Comparison of ENCODE assay signal across 23 cellular contexts in the genomic region with DNA sequence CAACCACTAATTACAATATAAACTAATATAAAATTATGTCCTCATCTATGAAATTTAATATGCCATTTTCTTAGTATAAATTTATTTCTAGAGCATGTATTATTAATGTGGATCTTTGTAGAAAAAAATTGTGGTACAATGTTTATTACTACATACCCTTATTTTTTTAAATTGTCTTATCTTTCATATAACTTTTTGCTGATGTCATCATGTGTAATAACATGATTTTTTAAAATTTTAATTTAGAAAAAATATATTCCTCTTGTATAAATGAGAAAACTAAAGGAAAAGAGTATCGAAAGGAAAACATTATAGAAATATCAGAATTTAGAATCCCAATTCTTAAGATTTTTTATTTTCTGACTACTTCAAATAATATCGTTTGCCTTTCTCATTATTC. TPM values are rescaled to one million over a fixed set of nuclear protein-coding genes. Genes with fewer than 3 reads are reported as not detected.
A peak's percentile ranks its signal among the peaks of the same experiment; 100 is the strongest.
DNase-seq lines count a peak whose midpoint lies in the region; ATAC-seq, FAIRE-seq and TF ChIP-seq lines count a peak whose summit lies in the region.
"Had no signal": no experiment of that assay in that cellular context is flagged by ENCODE, and none has a peak within 500 bp of the region (broad histone marks: within the 10 kb centered on the region; RNA-seq: fewer than 3 reads in every experiment).

No MANE protein-coding gene starts in this region.

- ATAC-seq in HepG2 (no peak), right lobe of liver (no peak), K562 (no peak)
- no peak for ATAC-seq in activated CD8-positive, alpha-beta T cell treated with anti-CD3 and anti-CD28 coated beads, Interleukin-2, amount 10 ng/mL, durations not matched to agents 7 days and 5 days
- ATAC-seq: CD8-positive, alpha-beta T cell had no signal

- BruUV-seq in HepG2 (replicated peaks; lab: Mats Ljungman, UMichigan) (no TSS peak), K562 (replicated peaks; lab: Mats Ljungman, UMichigan) (no TSS peak)

- TF ChIP-seq POLR2A in HepG2 (IDR thresholded peaks at IDR 0.05; ENCODE audit: insufficient read depth in 1 of 2, low read depth in 2 of 2, low read length in 2 of 2) (no peak), right lobe of liver (IDR thresholded peaks at IDR 0.05) (no peak), K562 (conservative IDR thresholded peaks at IDR 0.05) (no peak)

- DNase-seq in HepG2 (ENCODE audit: low spot score): no peak
- no peak for DNase-seq in right lobe of liver
- no peak for DNase-seq in K562 (ENCODE audit: extremely low read depth in 1 of 4, low spot score in 3 of 4)
- DNase-seq in small intestine: no peak
- DNase-seq in NCI-H526 (lab: John Stamatoyannopoulos, UW): no peak
- no peak for DNase-seq in amygdala (lab: John Stamatoyannopoulos, UW)
- no peak for DNase-seq in activated CD8-positive, alpha-beta T cell treated with anti-CD3 and anti-CD28 coated beads, Interleukin-2, amount 10 ng/mL, durations not matched to agents 7 days and 5 days
- DNase-seq: Caco-2; CD4-positive, CD25-positive, alpha-beta regulatory T cell; CD8-positive, alpha-beta T cell; DMS153; DND-41; GOT3; HFFc6 had no signal

- no peak for FAIRE-seq in HepG2 (lab: Jason Lieb, UNC)
- FAIRE-seq in K562 (lab: Jason Lieb, UNC): no peak
- FAIRE-seq in islet of Langerhans (lab: Jason Lieb, UNC): peak; percentile 82
- peak; percentile 89 for FAIRE-seq in small intestine (lab: Jason Lieb, UNC)
- FAIRE-seq: G401.6, GM12892, H54 had no signal

- H3K4me3 ChIP-seq in HepG2 (replicated peaks in 1 of 3; ENCODE audit: insufficient read depth in 1 of 3, low read depth in 2 of 3, low read length in 3 of 3): no peak overlapping the region
- H3K4me3 ChIP-seq in right lobe of liver: no peak overlapping the region
- H3K4me3 ChIP-seq in K562: no peak overlapping the region
- H3K4me3 ChIP-seq in small intestine (ENCODE audit: low read depth in 1 of 2, low read length in 2 of 2): no peak overlapping the region
- H3K4me3 ChIP-seq: BLaER1, HAP-1 had no signal

- peaks cover under 1% of the 10 kb centered on the region for H3K4me1 Mint-ChIP-seq in activated CD8-positive, alpha-beta T cell treated with anti-CD3 and anti-CD28 coated beads, Interleukin-2, amount 10 ng/mL, durations not matched to agents 7 days and 5 days (ENCODE audit: low read depth)

- no peaks in the 10 kb centered on the region for H3K9me3 Mint-ChIP-seq in activated CD8-positive, alpha-beta T cell treated with anti-CD3 and anti-CD28 coated beads, Interleukin-2, amount 10 ng/mL, durations not matched to agents 7 days and 5 days (ENCODE audit: insufficient read depth)
- H3K9me3 Mint-ChIP-seq: CD8-positive, alpha-beta T cell; HFFc6 had no signal

- H3K27ac Mint-ChIP-seq in activated CD8-positive, alpha-beta T cell treated with anti-CD3 and anti-CD28 coated beads, Interleukin-2, amount 10 ng/mL, durations not matched to agents 7 days and 5 days: no peak overlapping the region
- H3K27ac Mint-ChIP-seq: B cell; CD4-positive, CD25-positive, alpha-beta regulatory T cell; CD8-positive, alpha-beta T cell; HFFc6 had no signal

- no peaks in the 10 kb centered on the region for H3K9me1 ChIP-seq in K562 (ENCODE audit: control insufficient read depth, insufficient read depth, low read length)

- H3K36me3 Mint-ChIP-seq in activated CD8-positive, alpha-beta T cell treated with anti-CD3 and anti-CD28 coated beads, Interleukin-2, amount 10 ng/mL, durations not matched to agents 7 days and 5 days (ENCODE audit: low read depth): no peaks in the 10 kb centered on the region
- H3K36me3 Mint-ChIP-seq: CD4-positive, CD25-positive, alpha-beta regulatory T cell; CD8-positive, alpha-beta T cell had no signal

- POLR2A ChIA-PET in HepG2 (lab: Yijun Ruan, JAX) (no interaction called here), K562 (lab: Yijun Ruan, JAX) (no interaction called here)
- POLR2A ChIA-PET in activated CD8-positive, alpha-beta T cell treated with anti-CD3 and anti-CD28 coated beads, Interleukin-2, amount 10 ng/mL, durations not matched to agents 7 days and 5 days (lab: Charles Lee): no interaction called here

- CTCF ChIA-PET in HepG2 (lab: Yijun Ruan, JAX; ENCODE audit: low intra/inter-chr PET ratio, low total read pairs): no interaction called here
- CTCF ChIA-PET in K562 (lab: Yijun Ruan, JAX; ENCODE audit: low intra/inter-chr PET ratio): no interaction called here
- CTCF ChIA-PET in activated CD8-positive, alpha-beta T cell treated with anti-CD3 and anti-CD28 coated beads, Interleukin-2, amount 10 ng/mL, durations not matched to agents 7 days and 5 days (lab: Charles Lee): no interaction called here

- H4K20me1 ChIP-seq in HepG2 (ENCODE audit: insufficient read depth, low read length) (no peaks in the 10 kb centered on the region), K562 (replicated peaks; ENCODE audit: control insufficient read depth, insufficient read depth, low read length) (no peaks in the 10 kb centered on the region)
- H4K20me1 ChIP-seq: BLaER1 had no signal

- H3K27me3 Mint-ChIP-seq in activated CD8-positive, alpha-beta T cell treated with anti-CD3 and anti-CD28 coated beads, Interleukin-2, amount 10 ng/mL, durations not matched to agents 7 days and 5 days (ENCODE audit: low read depth): no peaks in the 10 kb centered on the region

- intact Hi-C loops in HepG2 (cut with micrococcal nuclease; ENCODE audit: unreplicated experiment): no loop called here
- intact Hi-C loops in right lobe of liver (cut with DNase I): no loop called here
- intact Hi-C loops in K562 (cut with micrococcal nuclease): no loop called here

- WGBS in HepG2 (ENCODE audit: low lambda C conversion rate): 10% methylated on average over 2 of the region's 2 CpGs
- 67% methylated on average over 2 of the region's 2 CpGs for WGBS in right lobe of liver (ENCODE audit: insufficient coverage, low coverage, low lambda C conversion rate, missing lambda C conversion rate)
- WGBS in K562 (ENCODE audit: insufficient coverage, low coverage, missing lambda C conversion rate): 0% methylated on average over 2 of the region's 2 CpGs
- 90 to 91% (median 91%) methylated on average over 2 of the region's 2 CpGs for WGBS in small intestine, 3 donors

- H3K9ac ChIP-seq in HepG2 (ENCODE audit: insufficient read depth, low read depth, low read length) (no peak overlapping the region), K562 (ENCODE audit: insufficient read depth in 1 of 2, low read depth in 2 of 2, low read length in 2 of 2) (no peak overlapping the region)
- H3K9ac ChIP-seq: BLaER1 had no signal

- H3K9me3 ChIP-seq in HepG2 (ENCODE audit: low read length) (no peaks in the 10 kb centered on the region), right lobe of liver (no peaks in the 10 kb centered on the region), K562 (replicated peaks; ENCODE audit: control insufficient read depth, insufficient read depth, low read depth, low read length) (0 out of 2 replicates have a peak, but pooled peaks cover 3% of the 10 kb centered on the region), small intestine (ENCODE audit: control insufficient read depth, low read depth) (no peaks in the 10 kb centered on the region)
- H3K9me3 ChIP-seq: BLaER1, Caco-2, HAP-1 had no signal

- H3K4me2 ChIP-seq in HepG2 (ENCODE audit: low read depth, low read length) (no peak overlapping the region), K562 (ENCODE audit: insufficient read depth, low read length) (no peak overlapping the region)
- H3K4me2 ChIP-seq: BLaER1 had no signal

- no peaks in the 10 kb centered on the region for H3K27me3 ChIP-seq in HepG2 (ENCODE audit: control insufficient read depth in 1 of 2, insufficient read depth in 2 of 2, low read length in 2 of 2)
- no peaks in the 10 kb centered on the region for H3K27me3 ChIP-seq in right lobe of liver
- no peaks in the 10 kb centered on the region for H3K27me3 ChIP-seq in K562 (ENCODE audit: control insufficient read depth in 2 of 2, insufficient read depth in 2 of 2, low read length in 2 of 2)
- no peaks in the 10 kb centered on the region for H3K27me3 ChIP-seq in small intestine (ENCODE audit: control insufficient read depth in 2 of 2, insufficient read depth in 2 of 2, low read length in 2 of 2)
- H3K27me3 ChIP-seq: BLaER1 had no signal

- H3K79me2 ChIP-seq in HepG2 (ENCODE audit: insufficient read depth, low read length) (no peaks in the 10 kb centered on the region), K562 (ENCODE audit: control insufficient read depth, insufficient read depth, low read length) (no peaks in the 10 kb centered on the region)

- H3K36me3 ChIP-seq in HepG2 (replicated peaks in 1 of 2; ENCODE audit: control insufficient read depth in 1 of 2, insufficient read depth in 2 of 2, low read length in 2 of 2) (no peaks in the 10 kb centered on the region), right lobe of liver (no peaks in the 10 kb centered on the region), K562 (ENCODE audit: control insufficient read depth, insufficient read depth, low read length) (no peaks in the 10 kb centered on the region), small intestine (ENCODE audit: control insufficient read depth in 2 of 2, insufficient read depth in 2 of 2, low read length in 2 of 2) (no peaks in the 10 kb centered on the region)
- H3K36me3 ChIP-seq: BLaER1, HAP-1 had no signal

- no peak overlapping the region for H3K4me3 Mint-ChIP-seq in activated CD8-positive, alpha-beta T cell treated with anti-CD3 and anti-CD28 coated beads, Interleukin-2, amount 10 ng/mL, durations not matched to agents 7 days and 5 days
- H3K4me3 Mint-ChIP-seq: B cell; CD4-positive, CD25-positive, alpha-beta regulatory T cell; CD8-positive, alpha-beta T cell; HFFc6 had no signal

- H3K27ac ChIP-seq in HepG2 (ENCODE audit: extremely low read length, insufficient read depth, low read length) (no peak overlapping the region), right lobe of liver (no peak overlapping the region), K562 (ENCODE audit: extremely low read depth, low read depth, low read length) (no peak overlapping the region), small intestine (ENCODE audit: low read depth in 1 of 2, low read length in 1 of 2) (no peak overlapping the region)
- H3K27ac ChIP-seq: 22Rv1, BLaER1, C4-2B had no signal

- H2AFZ ChIP-seq in HepG2 (ENCODE audit: low read length): no peak overlapping the region
- H2AFZ ChIP-seq in K562 (ENCODE audit: low read depth, low read length): no peak overlapping the region

- TF ChIP-seq EP300 in HepG2 (IDR thresholded peaks at IDR 0.05; ENCODE audit: low read depth in 2 of 2, low read length in 2 of 2) (no peak), HepG2 (CRISPR knock-in tag; IDR thresholded peaks at IDR 0.05; ENCODE audit: borderline replicate concordance) (no peak), K562 (IDR thresholded peaks at IDR 0.05; ENCODE audit: low read length) (no peak)

- no peak for TF ChIP-seq CTCF in HepG2 (CRISPR knock-in tag; IDR thresholded peaks at IDR 0.05)
- TF ChIP-seq CTCF in right lobe of liver (IDR thresholded peaks at IDR 0.05): no peak
- TF ChIP-seq CTCF in K562 (IDR thresholded peaks at IDR 0.05 in 2 of 3, conservative IDR thresholded peaks at IDR 0.05 in 1 of 3; ENCODE audit: insufficient read depth in 2 of 3, low read depth in 1 of 3, low read length in 3 of 3): no peak

- in situ Hi-C loops in HepG2 (cut with HindIII; ENCODE audit: extremely low pct_ligation_motif_present, low pct_unique_long_range_greater_than_20kb) (no loop called here), K562 (cut with MboI) (no loop called here)

- no peak for TF ChIP-seq RAD21 in HepG2 (CRISPR knock-in tag; IDR thresholded peaks at IDR 0.05)
- no peak for TF ChIP-seq RAD21 in K562 (CRISPR knock-in tag; conservative IDR thresholded peaks at IDR 0.05 in 1 of 2, IDR thresholded peaks at IDR 0.05 in 1 of 2)

- H3K4me1 ChIP-seq in HepG2 (ENCODE audit: insufficient read depth, low read length) (no peaks in the 10 kb centered on the region), right lobe of liver (no peaks in the 10 kb centered on the region), K562 (replicated peaks in 1 of 2; ENCODE audit: control insufficient read depth in 2 of 2, insufficient read depth in 2 of 2, low read length in 2 of 2) (no peaks in the 10 kb centered on the region), small intestine (ENCODE audit: control insufficient read depth in 2 of 2, insufficient read depth in 1 of 2, low read depth in 1 of 2, low read length in 1 of 2) (no peaks in the 10 kb centered on the region)
- H3K4me1 ChIP-seq: BLaER1, Caco-2, HAP-1 had no signal

RNA-seq across cellular contexts. Expression of gene SCN2A, which starts 49.9 kb away (rescaled TPM):
- 0.17 and 0.20 TPM in 2 replicates for total RNA-seq in HepG2 (2016; rRNA removed; fragmentation: Illumina TruSeq; extraction: Trizol)
- under 0.01 TPM in 2 replicates for total RNA-seq in HepG2 (2016; cell fraction: cytosol; rRNA removed; fragmentation: Illumina TruSeq; extraction: Trizol; ENCODE audit: low read depth)
- total RNA-seq in HepG2 (2016; cell fraction: insoluble cytoplasmic fraction; rRNA removed; fragmentation: Illumina TruSeq; extraction: Trizol): 0.19 TPM in 2 replicates
- total RNA-seq in HepG2 (2016; cell fraction: membrane; rRNA removed; fragmentation: Illumina TruSeq; extraction: Trizol): 0.09 and 0.14 TPM in 2 replicates
- 0.69 and 0.96 TPM in 2 replicates for total RNA-seq in HepG2 (2016; cell fraction: nucleus; rRNA removed; fragmentation: Illumina TruSeq; extraction: Trizol)
- 0.30 and 0.31 TPM in 2 replicates for polyA plus RNA-seq in HepG2 (2011; rRNA removed)
- polyA plus RNA-seq in HepG2 (2011; cell fraction: cytosol; rRNA removed): 0.05 and 0.14 TPM in 2 replicates
- polyA plus RNA-seq in HepG2 (2011; cell fraction: nucleus; rRNA removed): 0.47 and 0.59 TPM in 2 replicates
- 0.43 and 0.61 TPM in 2 replicates for polyA plus RNA-seq in HepG2 (2012)
- polyA plus RNA-seq in HepG2 (2016; cell fraction: cytosol; fragmentation: Illumina TruSeq; extraction: Trizol; ENCODE audit: low read depth): not detected in 2 replicates
- polyA plus RNA-seq in HepG2 (2016; cell fraction: insoluble cytoplasmic fraction; fragmentation: Illumina TruSeq; extraction: Trizol; ENCODE audit: low read depth): 0.17 and 0.23 TPM in 2 replicates
- 0.02 and 0.05 TPM in 2 replicates for polyA plus RNA-seq in HepG2 (2016; cell fraction: membrane; fragmentation: Illumina TruSeq; extraction: Trizol; ENCODE audit: low read depth)
- 0.46 and 0.60 TPM in 2 replicates for polyA plus RNA-seq in HepG2 (2016; cell fraction: nucleus; fragmentation: Illumina TruSeq; extraction: Trizol; ENCODE audit: insufficient read depth, low read depth)
- polyA minus RNA-seq in HepG2 (2011; rRNA and poly(A)+ RNA removed; ENCODE audit: low replicate concordance): 0.30 TPM in 1 of 2 replicates, not detected in the other
- polyA minus RNA-seq in HepG2 (2011; cell fraction: cytosol; rRNA and poly(A)+ RNA removed): 0.10 and 0.26 TPM in 2 replicates
- 2.9 and 3.6 TPM in 2 replicates for polyA minus RNA-seq in HepG2 (2011; cell fraction: nucleus; rRNA and poly(A)+ RNA removed)
- total RNA-seq in right lobe of liver: under 1 TPM in 2 of 6 experiments, not detected in 4; 0.12 to 0.27 TPM
- total RNA-seq in K562 (2011; cell fraction: chromatin; rRNA removed; ENCODE audit: low replicate concordance): 0.14 and 0.37 TPM in 2 replicates
- 0.13 TPM in 1 of 2 replicates, not detected in the other for total RNA-seq in K562 (2011; cell fraction: nucleolus; rRNA removed)
- total RNA-seq in K562 (2011; cell fraction: nucleoplasm; rRNA removed): 0.29 TPM in 1 of 2 replicates, not detected in the other
- 0.14 and 0.24 TPM in 2 replicates for total RNA-seq in K562 (2014; rRNA removed)
- total RNA-seq in K562 (2014; rRNA removed; fragmentation: Illumina TruSeq; extraction: Trizol): 0.57 and 0.62 TPM in 2 replicates
- total RNA-seq in K562 (2015; rRNA removed; fragmentation: Illumina TruSeq; extraction: Trizol): 0.69 and 0.79 TPM in 2 replicates
- 0.27 and 0.29 TPM in 2 replicates for total RNA-seq in K562 (2021)
- not detected in 2 replicates for polyA plus RNA-seq in K562 (2011; rRNA removed)
- polyA plus RNA-seq in K562 (2011; cell fraction: cytosol; rRNA removed): not detected in 2 replicates
- polyA plus RNA-seq in K562 (2011; cell fraction: nucleus; rRNA removed): 0.01 TPM in 1 of 2 replicates, not detected in the other
- 0.35 and 0.57 TPM in 2 replicates for polyA plus RNA-seq in K562 (2012)
- 0.21 and 0.39 TPM in 2 replicates for polyA plus RNA-seq in K562 (2014; fragmentation: Illumina TruSeq; extraction: Trizol)
- under 1 TPM; 0.08 to 0.18 TPM for polyA plus RNA-seq in K562 (2014; fragmentation: Nextera tagmentation; extraction: Ambion mirVana)
- polyA plus RNA-seq in K562 (2014; rRNA removed): 0.16 and 0.34 TPM in 2 replicates
- 0.07 TPM in 1 of 2 replicates, not detected in the other for polyA minus RNA-seq in K562 (2011; rRNA and poly(A)+ RNA removed)
- not detected in 2 replicates for polyA minus RNA-seq in K562 (2011; cell fraction: cytosol; rRNA and poly(A)+ RNA removed)
- not detected in 2 replicates for polyA minus RNA-seq in K562 (2011; cell fraction: nucleus; rRNA and poly(A)+ RNA removed)
- polyA plus RNA-seq in small intestine: under 1 TPM in 1 of 3 donors, not detected in 2; 0.54 TPM
- under 1 TPM; 0.05 to 0.13 TPM for total RNA-seq in activated CD8-positive, alpha-beta T cell treated with anti-CD3 and anti-CD28 coated beads, Interleukin-2, amount 10 ng/mL, durations not matched to agents 7 days and 5 days
- total RNA-seq: Caco-2; CD4-positive, CD25-positive, alpha-beta regulatory T cell; CD8-positive, alpha-beta T cell had no signal
- polyA plus RNA-seq: CD4-positive, CD25-positive, alpha-beta regulatory T cell had no signal

Comparison
In these comparisons a context has a peak if more than half of its experiments do, and no peak if none do; other contexts are left out.
1. Of the 241 proteins assayed by ChIP-seq in both HepG2 and K562: peak only in HepG2: MAFF; only in K562: MAFG; in both: MAFK; in neither: 238.